In the genomic region with DNA sequence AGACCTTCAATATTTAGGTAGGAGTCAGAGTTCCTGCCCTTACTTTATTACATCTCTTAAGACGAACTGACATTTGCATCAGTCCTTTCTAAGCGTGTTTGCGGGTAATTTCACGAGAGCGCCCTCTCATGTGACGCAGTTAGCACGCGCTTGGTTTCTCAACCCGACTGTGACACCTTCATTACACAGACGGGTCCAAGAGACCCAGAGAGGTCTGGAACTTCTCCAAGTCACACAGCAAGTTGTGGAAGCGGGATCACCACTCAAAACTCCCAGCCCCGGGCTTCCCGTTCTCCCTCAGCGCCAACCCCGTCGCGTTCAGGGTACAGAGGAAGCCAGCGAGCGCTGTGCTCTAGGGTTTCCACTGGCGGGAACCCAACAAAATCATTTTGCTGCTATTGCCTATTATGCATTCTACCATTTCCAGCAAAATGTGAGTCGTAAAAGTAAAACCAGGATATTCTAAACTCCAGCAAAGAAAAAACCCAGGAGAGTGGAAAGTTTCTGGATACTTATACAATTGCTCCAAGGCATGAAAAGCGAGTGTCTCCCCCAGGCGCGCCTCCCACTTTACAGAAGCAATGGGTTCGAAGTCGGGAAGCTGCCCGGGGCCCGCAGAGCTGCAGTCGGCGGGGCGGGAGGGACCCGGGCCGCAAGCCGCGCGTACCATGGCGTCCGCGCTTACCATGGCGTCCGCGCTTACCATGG, we compare ENCODE assay signal across 1 cellular context.
TF ChIP-seq lines count a peak whose summit lies in the region.

No MANE protein-coding gene starts in this region.

TF ChIP-seq in K562, 482 proteins besides CTCF, POLR2A, EP300 and RAD21 (continues in another document):
- peak; percentile 72 for TF ChIP-seq ZBTB12 (CRISPR knock-in tag; IDR thresholded peaks at IDR 0.05)
- no peak; the same call in 1 of the 2 replicates for TF ChIP-seq POLR2AphosphoS2 (IDR thresholded peaks at IDR 0.05; ENCODE audit: low read length)
- no peak for TF ChIP-seq ZNF561 (CRISPR knock-in tag; conservative IDR thresholded peaks at IDR 0.05)
- TF ChIP-seq, protein P1, sequence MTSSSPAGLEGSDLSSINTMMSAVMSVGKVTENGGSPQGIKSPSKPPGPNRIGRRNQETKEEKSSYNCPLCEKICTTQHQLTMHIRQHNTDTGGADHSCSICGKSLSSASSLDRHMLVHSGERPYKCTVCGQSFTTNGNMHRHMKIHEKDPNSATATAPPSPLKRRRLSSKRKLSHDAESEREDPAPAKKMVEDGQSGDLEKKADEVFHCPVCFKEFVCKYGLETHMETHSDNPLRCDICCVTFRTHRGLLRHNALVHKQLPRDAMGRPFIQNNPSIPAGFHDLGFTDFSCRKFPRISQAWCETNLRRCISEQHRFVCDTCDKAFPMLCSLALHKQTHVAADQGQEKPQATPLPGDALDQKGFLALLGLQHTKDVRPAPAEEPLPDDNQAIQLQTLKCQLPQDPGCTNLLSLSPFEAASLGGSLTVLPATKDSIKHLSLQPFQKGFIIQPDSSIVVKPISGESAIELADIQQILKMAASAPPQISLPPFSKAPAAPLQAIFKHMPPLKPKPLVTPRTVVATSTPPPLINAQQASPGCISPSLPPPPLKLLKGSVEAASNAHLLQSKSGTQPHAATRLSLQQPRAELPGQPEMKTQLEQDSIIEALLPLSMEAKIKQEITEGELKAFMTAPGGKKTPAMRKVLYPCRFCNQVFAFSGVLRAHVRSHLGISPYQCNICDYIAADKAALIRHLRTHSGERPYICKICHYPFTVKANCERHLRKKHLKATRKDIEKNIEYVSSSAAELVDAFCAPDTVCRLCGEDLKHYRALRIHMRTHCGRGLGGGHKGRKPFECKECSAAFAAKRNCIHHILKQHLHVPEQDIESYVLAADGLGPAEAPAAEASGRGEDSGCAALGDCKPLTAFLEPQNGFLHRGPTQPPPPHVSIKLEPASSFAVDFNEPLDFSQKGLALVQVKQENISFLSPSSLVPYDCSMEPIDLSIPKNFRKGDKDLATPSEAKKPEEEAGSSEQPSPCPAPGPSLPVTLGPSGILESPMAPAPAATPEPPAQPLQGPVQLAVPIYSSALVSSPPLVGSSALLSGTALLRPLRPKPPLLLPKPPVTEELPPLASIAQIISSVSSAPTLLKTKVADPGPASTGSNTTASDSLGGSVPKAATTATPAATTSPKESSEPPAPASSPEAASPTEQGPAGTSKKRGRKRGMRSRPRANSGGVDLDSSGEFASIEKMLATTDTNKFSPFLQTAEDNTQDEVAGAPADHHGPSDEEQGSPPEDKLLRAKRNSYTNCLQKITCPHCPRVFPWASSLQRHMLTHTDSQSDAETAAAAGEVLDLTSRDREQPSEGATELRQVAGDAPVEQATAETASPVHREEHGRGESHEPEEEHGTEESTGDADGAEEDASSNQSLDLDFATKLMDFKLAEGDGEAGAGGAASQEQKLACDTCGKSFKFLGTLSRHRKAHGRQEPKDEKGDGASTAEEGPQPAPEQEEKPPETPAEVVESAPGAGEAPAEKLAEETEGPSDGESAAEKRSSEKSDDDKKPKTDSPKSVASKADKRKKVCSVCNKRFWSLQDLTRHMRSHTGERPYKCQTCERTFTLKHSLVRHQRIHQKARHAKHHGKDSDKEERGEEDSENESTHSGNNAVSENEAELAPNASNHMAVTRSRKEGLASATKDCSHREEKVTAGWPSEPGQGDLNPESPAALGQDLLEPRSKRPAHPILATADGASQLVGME (CRISPR knock-in tag; IDR thresholded peaks at IDR 0.05), result no peak
- TF ChIP-seq, protein P2, sequence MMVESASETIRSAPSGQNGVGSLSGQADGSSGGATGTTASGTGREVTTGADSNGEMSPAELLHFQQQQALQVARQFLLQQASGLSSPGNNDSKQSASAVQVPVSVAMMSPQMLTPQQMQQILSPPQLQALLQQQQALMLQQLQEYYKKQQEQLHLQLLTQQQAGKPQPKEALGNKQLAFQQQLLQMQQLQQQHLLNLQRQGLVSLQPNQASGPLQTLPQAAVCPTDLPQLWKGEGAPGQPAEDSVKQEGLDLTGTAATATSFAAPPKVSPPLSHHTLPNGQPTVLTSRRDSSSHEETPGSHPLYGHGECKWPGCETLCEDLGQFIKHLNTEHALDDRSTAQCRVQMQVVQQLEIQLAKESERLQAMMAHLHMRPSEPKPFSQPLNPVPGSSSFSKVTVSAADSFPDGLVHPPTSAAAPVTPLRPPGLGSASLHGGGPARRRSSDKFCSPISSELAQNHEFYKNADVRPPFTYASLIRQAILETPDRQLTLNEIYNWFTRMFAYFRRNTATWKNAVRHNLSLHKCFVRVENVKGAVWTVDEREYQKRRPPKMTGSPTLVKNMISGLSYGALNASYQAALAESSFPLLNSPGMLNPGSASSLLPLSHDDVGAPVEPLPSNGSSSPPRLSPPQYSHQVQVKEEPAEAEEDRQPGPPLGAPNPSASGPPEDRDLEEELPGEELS (CRISPR knock-in tag; IDR thresholded peaks at IDR 0.05; ENCODE audit: borderline replicate concordance), result no peak
- peak; percentile 59 for TF ChIP-seq C11orf30 (IDR thresholded peaks at IDR 0.05; ENCODE audit: low read depth)
- no peak for TF ChIP-seq ZNF696 (CRISPR knock-in tag; conservative IDR thresholded peaks at IDR 0.05)
- TF ChIP-seq, protein P3, sequence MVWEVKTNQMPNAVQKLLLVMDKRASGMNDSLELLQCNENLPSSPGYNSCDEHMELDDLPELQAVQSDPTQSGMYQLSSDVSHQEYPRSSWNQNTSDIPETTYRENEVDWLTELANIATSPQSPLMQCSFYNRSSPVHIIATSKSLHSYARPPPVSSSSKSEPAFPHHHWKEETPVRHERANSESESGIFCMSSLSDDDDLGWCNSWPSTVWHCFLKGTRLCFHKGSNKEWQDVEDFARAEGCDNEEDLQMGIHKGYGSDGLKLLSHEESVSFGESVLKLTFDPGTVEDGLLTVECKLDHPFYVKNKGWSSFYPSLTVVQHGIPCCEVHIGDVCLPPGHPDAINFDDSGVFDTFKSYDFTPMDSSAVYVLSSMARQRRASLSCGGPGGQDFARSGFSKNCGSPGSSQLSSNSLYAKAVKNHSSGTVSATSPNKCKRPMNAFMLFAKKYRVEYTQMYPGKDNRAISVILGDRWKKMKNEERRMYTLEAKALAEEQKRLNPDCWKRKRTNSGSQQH (CRISPR knock-in tag; IDR thresholded peaks at IDR 0.05), result no peak
- TF ChIP-seq NFIX (CRISPR knock-in tag; IDR thresholded peaks at IDR 0.05; ENCODE audit: low read depth), result no peak
- peak; percentile 44 for TF ChIP-seq RBM25 (IDR thresholded peaks at IDR 0.05; ENCODE audit: low read depth, low read length, severe bottlenecking)
- TF ChIP-seq POLR2G (IDR thresholded peaks at IDR 0.05; ENCODE audit: low read depth, low read length), result no peak
- no peak for TF ChIP-seq TAF1 (IDR thresholded peaks at IDR 0.05; ENCODE audit: control insufficient read depth, extremely low read depth, insufficient read depth, low read length, severe bottlenecking)
- no peak for TF ChIP-seq VEZF1 (CRISPR knock-in tag; IDR thresholded peaks at IDR 0.05)
- no peak for TF ChIP-seq BRF1 (IDR thresholded peaks at IDR 0.05; ENCODE audit: borderline replicate concordance, extremely low read depth, insufficient read length)
- no peak for TF ChIP-seq RBM14 (IDR thresholded peaks at IDR 0.05; ENCODE audit: borderline replicate concordance, insufficient read depth, low read depth, low read length)
- TF ChIP-seq MCM7 (IDR thresholded peaks at IDR 0.05), result no peak
- TF ChIP-seq ZBTB17 (CRISPR knock-in tag; IDR thresholded peaks at IDR 0.05), result no peak
- TF ChIP-seq LEF1 (IDR thresholded peaks at IDR 0.05), result no peak
- TF ChIP-seq NCOA2 (IDR thresholded peaks at IDR 0.05; ENCODE audit: partially characterized antibody in 2 of 2), result no peak
- no peak for TF ChIP-seq NFE2L1 (tag; IDR thresholded peaks at IDR 0.05; ENCODE audit: borderline replicate concordance, low read depth)
- no peak for TF ChIP-seq HMGN3 (IDR thresholded peaks at IDR 0.05; ENCODE audit: borderline replicate concordance, extremely low read depth, insufficient read length, low read depth, low read length)
- no peak for TF ChIP-seq RBM17 (IDR thresholded peaks at IDR 0.05; ENCODE audit: borderline replicate concordance, low read depth, low read length)
- TF ChIP-seq PHB (CRISPR knock-in tag; IDR thresholded peaks at IDR 0.05), result no peak
- TF ChIP-seq CUX1 (CRISPR knock-in tag; IDR thresholded peaks at IDR 0.05), result no peak
- TF ChIP-seq MLLT1 (IDR thresholded peaks at IDR 0.05), result no peak
- TF ChIP-seq SUPT5H (IDR thresholded peaks at IDR 0.05), result peak; percentile 39; the same call in 1 of the 2 replicates
- TF ChIP-seq ELF1 (tag; IDR thresholded peaks at IDR 0.05), result no peak
- TF ChIP-seq HIVEP1 (CRISPR knock-in tag; IDR thresholded peaks at IDR 0.05), result no peak
- TF ChIP-seq GABPA (tag; conservative IDR thresholded peaks at IDR 0.05; ENCODE audit: low read depth), result no peak
- TF ChIP-seq ZBTB26 (CRISPR knock-in tag; IDR thresholded peaks at IDR 0.05), result no peak
- 0 out of 4 replicates have a peak, but pooled peaks of 1 of the 2 experiments have one; percentile 26 for TF ChIP-seq ARNT (IDR thresholded peaks at IDR 0.05)
- no peak for TF ChIP-seq RUNX1 (IDR thresholded peaks at IDR 0.05; ENCODE audit: low read depth)
- TF ChIP-seq ZNF175 (CRISPR knock-in tag; IDR thresholded peaks at IDR 0.05; ENCODE audit: low read depth), result no peak
